Comparison of ENCODE assay signal across 24 cellular contexts in genomic region chr10:69417542-69417941, GRCh38. TPM values are rescaled to one million over a fixed set of nuclear protein-coding genes. Genes with fewer than 3 reads are reported as not detected.
"Had no signal": no experiment of that assay in that cellular context is flagged by ENCODE, and none has a peak within 500 bp of the region (broad histone marks: within the 10 kb centered on the region; RNA-seq: fewer than 3 reads in every experiment).

No MANE protein-coding gene starts in this region.

- H3K27ac Mint-ChIP-seq: activated CD4-positive, alpha-beta T cell treated with anti-CD3 and anti-CD28 coated beads, Interleukin-2, amount 10 ng/mL, durations not matched to agents 7 days and 5 days; activated naive CD4-positive, alpha-beta T cell treated with anti-CD3 and anti-CD28 coated beads, Interleukin-2, amount 10 ng/mL, durations not matched to agents 7 days and 5 days; activated naive CD8-positive, alpha-beta T cell treated with anti-CD3 and anti-CD28 coated beads, Interleukin-2, amount 50 U/mL, for 24 hours; natural killer cell treated with Interleukin-12 subunit alpha and Interleukin-12 subunit beta and Interleukin-15 and Interleukin-18, amount 100 ng/mL, for 72 hours; stimulated activated naive CD8-positive, alpha-beta T cell treated with anti-CD3 and anti-CD28 coated beads, Interleukin-15, Interleukin-2, amounts not matched to agents 100 ng/mL and 50 ng/mL, for 24 hours; T-helper 1 cell treated with Interleukin-12 subunit alpha and Interleukin-12 subunit beta and Interleukin-4 antibody, amounts not matched to agents 30 μg/mL and 1 μg/mL, for 36 hours had no signal

- H3K4me3 Mint-ChIP-seq: activated CD4-positive, alpha-beta T cell treated with anti-CD3 and anti-CD28 coated beads, Interleukin-2, amount 10 ng/mL, durations not matched to agents 7 days and 5 days; activated naive CD4-positive, alpha-beta T cell treated with anti-CD3 and anti-CD28 coated beads, Interleukin-2, amount 10 ng/mL, durations not matched to agents 7 days and 5 days; activated naive CD8-positive, alpha-beta T cell treated with anti-CD3 and anti-CD28 coated beads, Interleukin-2, amount 50 U/mL, for 24 hours; activated T-cell treated with anti-CD3 and anti-CD28 coated beads, Interleukin-2, amount 50 U/mL, for 4 hours; brain; natural killer cell treated with Interleukin-12 subunit alpha and Interleukin-12 subunit beta and Interleukin-15 and Interleukin-18, amount 100 ng/mL, for 72 hours; stimulated activated naive CD8-positive, alpha-beta T cell treated with anti-CD3 and anti-CD28 coated beads, Interleukin-15, Interleukin-2, amounts not matched to agents 100 ng/mL and 50 ng/mL, for 24 hours; T-helper 1 cell treated with Interleukin-12 subunit alpha and Interleukin-12 subunit beta and Interleukin-4 antibody, amounts not matched to agents 30 μg/mL and 1 μg/mL, for 36 hours had no signal

- H3K36me3 ChIP-seq: gastrocnemius medialis, heart left ventricle, left ventricle myocardium inferior, upper lobe of left lung had no signal

- DNase-seq: activated CD4-positive, alpha-beta T cell treated with anti-CD3 and anti-CD28 coated beads, Interleukin-2, amount 10 ng/mL, durations not matched to agents 7 days and 5 days; activated CD8-positive, alpha-beta memory T cell treated with anti-CD3 and anti-CD28 coated beads, Interleukin-2, amount 50 U/mL, for 4 hours; activated naive CD4-positive, alpha-beta T cell treated with anti-CD3 and anti-CD28 coated beads, Interleukin-2, amount 10 ng/mL, durations not matched to agents 7 days and 5 days; activated naive CD8-positive, alpha-beta T cell treated with anti-CD3 and anti-CD28 coated beads, Interleukin-2, amount 50 U/mL, for 24 hours; activated T-cell treated with anti-CD3 and anti-CD28 coated beads, Interleukin-2, amount 50 U/mL, for 4 hours; anterior cingulate cortex; caudate nucleus; erythroblast; gastrocnemius medialis; left ventricle myocardium inferior; mesenchymal stem cell; occipital lobe; stimulated activated CD4-positive, alpha-beta T cell treated with anti-CD3 and anti-CD28 coated beads, Interleukin-15, amount 100 ng/mL, for 24 hours; stimulated activated CD4-positive, alpha-beta T cell treated with anti-CD3 and anti-CD28 coated beads, Interleukin-2, amount 100 ng/mL, for 48 hours had no signal

- H3K27me3 ChIP-seq: gastrocnemius medialis, heart left ventricle, upper lobe of left lung had no signal

- H3K36me3 Mint-ChIP-seq: activated naive CD4-positive, alpha-beta T cell treated with anti-CD3 and anti-CD28 coated beads, Interleukin-2, amount 10 ng/mL, durations not matched to agents 7 days and 5 days; brain; natural killer cell treated with Interleukin-12 subunit alpha and Interleukin-12 subunit beta and Interleukin-15 and Interleukin-18, amount 100 ng/mL, for 72 hours had no signal

- ATAC-seq: activated CD4-positive, CD25-positive, alpha-beta regulatory T cell treated with anti-CD3 and anti-CD28 coated beads, Interleukin-2, amount 50 U/mL, for 24 hours; activated naive CD8-positive, alpha-beta T cell treated with anti-CD3 and anti-CD28 coated beads, Interleukin-2, amount 50 U/mL, for 24 hours; activated T-cell treated with anti-CD3 and anti-CD28 coated beads, Interleukin-2, amount 50 U/mL, for 4 hours; gastrocnemius medialis; natural killer cell treated with Interleukin-12 subunit alpha and Interleukin-12 subunit beta and Interleukin-15 and Interleukin-18, amount 100 ng/mL, for 72 hours had no signal

- H3K4me1 Mint-ChIP-seq: activated naive CD8-positive, alpha-beta T cell treated with anti-CD3 and anti-CD28 coated beads, Interleukin-2, amount 50 U/mL, for 24 hours had no signal

- H3K4me3 ChIP-seq: gastrocnemius medialis, heart left ventricle, left ventricle myocardium inferior, mucosa of descending colon, upper lobe of left lung had no signal

- H3K9me3 Mint-ChIP-seq: activated CD4-positive, alpha-beta T cell treated with anti-CD3 and anti-CD28 coated beads, Interleukin-2, amount 10 ng/mL, durations not matched to agents 7 days and 5 days; activated naive CD4-positive, alpha-beta T cell treated with anti-CD3 and anti-CD28 coated beads, Interleukin-2, amount 10 ng/mL, durations not matched to agents 7 days and 5 days; activated naive CD8-positive, alpha-beta T cell treated with anti-CD3 and anti-CD28 coated beads, Interleukin-2, amount 50 U/mL, for 24 hours; activated T-cell treated with anti-CD3 and anti-CD28 coated beads, Interleukin-2, amount 50 U/mL, for 4 hours; brain; natural killer cell treated with Interleukin-12 subunit alpha and Interleukin-12 subunit beta and Interleukin-15 and Interleukin-18, amount 100 ng/mL, for 72 hours; stimulated activated naive CD8-positive, alpha-beta T cell treated with anti-CD3 and anti-CD28 coated beads, Interleukin-15, Interleukin-2, amounts not matched to agents 100 ng/mL and 50 ng/mL, for 24 hours; T-helper 1 cell treated with Interleukin-12 subunit alpha and Interleukin-12 subunit beta and Interleukin-4 antibody, amounts not matched to agents 30 μg/mL and 1 μg/mL, for 36 hours had no signal

- H3K27me3 Mint-ChIP-seq: activated CD4-positive, alpha-beta T cell treated with anti-CD3 and anti-CD28 coated beads, Interleukin-2, amount 10 ng/mL, durations not matched to agents 7 days and 5 days; activated naive CD8-positive, alpha-beta T cell treated with anti-CD3 and anti-CD28 coated beads, Interleukin-2, amount 50 U/mL, for 24 hours; stimulated activated naive CD8-positive, alpha-beta T cell treated with anti-CD3 and anti-CD28 coated beads, Interleukin-15, Interleukin-2, amounts not matched to agents 100 ng/mL and 50 ng/mL, for 24 hours had no signal

- H3K27ac ChIP-seq: gastrocnemius medialis, left ventricle myocardium inferior, upper lobe of left lung had no signal

- H3K9me3 ChIP-seq: gastrocnemius medialis, heart left ventricle, left ventricle myocardium inferior, mucosa of descending colon, upper lobe of left lung had no signal

RNA-seq across cellular contexts. Expression of gene TACR2, which starts 0.8 kb away (rescaled TPM):
- total RNA-seq: activated CD4-positive, alpha-beta T cell treated with anti-CD3 and anti-CD28 coated beads, Interleukin-2, amount 10 ng/mL, durations not matched to agents 7 days and 5 days; kidney epithelial cell; left ventricle myocardium inferior; natural killer cell treated with Interleukin-12 subunit alpha and Interleukin-12 subunit beta and Interleukin-15 and Interleukin-18, amount 100 ng/mL, for 72 hours; skeletal muscle tissue had no signal
